8 cellular contexts compared by ENCODE assay signal in genomic region chr11:62842171-62842717, GRCh38. TPM values are rescaled to one million over a fixed set of nuclear protein-coding genes. Genes with fewer than 3 reads are reported as not detected.
A peak's percentile ranks its signal among the peaks of the same experiment; 100 is the strongest.
DNase-seq lines count a peak whose midpoint lies in the region; ATAC-seq and TF ChIP-seq lines count a peak whose summit lies in the region.

No MANE protein-coding gene starts in this region.

- H3K4me1 ChIP-seq in parathyroid adenoma, result peaks cover 8% of the 10 kb centered on the region

- peak; percentile 82 for DNase-seq in NCI-H748 (lab: John Stamatoyannopoulos, UW; ENCODE audit: unreplicated experiment)
- no peak for DNase-seq in NCI-H748 treated with DMSO at 0.1 percent for 48 hours (lab: John Stamatoyannopoulos, UW)
- peak; percentile 61 for DNase-seq in activated CD4-positive, alpha-beta T cell treated with anti-CD3 and anti-CD28 coated beads for 48 hours
- DNase-seq in fibroblast of villous mesenchyme (ENCODE audit: low read depth), result peak; percentile 43
- DNase-seq in HK-2 (ENCODE audit: unreplicated experiment), result no peak

- no peaks in the 10 kb centered on the region for H3K79me2 ChIP-seq in parathyroid adenoma

- peak overlapping the region; percentile 97 for H3K4me2 ChIP-seq in parathyroid adenoma (ENCODE audit: low read length)

- no peaks in the 10 kb centered on the region for H3K9me3 ChIP-seq in parathyroid adenoma (ENCODE audit: control insufficient read depth, low read length)

- peak overlapping the region; percentile 100 for H3K27ac ChIP-seq in parathyroid adenoma

- H3K9ac ChIP-seq in parathyroid adenoma, result peak overlapping the region; percentile 33

- no peak for ATAC-seq in GM21515 (IDR thresholded peaks at IDR 0.05; ENCODE audit: unreplicated experiment)
- no peak for ATAC-seq in HG02571 (IDR thresholded peaks at IDR 0.05; ENCODE audit: unreplicated experiment)

- no peaks in the 10 kb centered on the region for H3K36me3 ChIP-seq in parathyroid adenoma (ENCODE audit: control insufficient read depth, insufficient read depth, low read length)

- peak overlapping the region; percentile 45 for H3K4me3 ChIP-seq in fibroblast of villous mesenchyme (ENCODE audit: low read depth, low read length)
- peak overlapping the region; percentile 86 for H3K4me3 ChIP-seq in parathyroid adenoma (ENCODE audit: low read depth, low read length)

- no peaks in the 10 kb centered on the region for H3K27me3 ChIP-seq in parathyroid adenoma (ENCODE audit: control insufficient read depth, insufficient read depth, low read length)

- TF ChIP-seq CTCF in fibroblast of villous mesenchyme (IDR thresholded peaks at IDR 0.05; ENCODE audit: insufficient read depth, low read depth, low read length), result no peak
- no peak for TF ChIP-seq CTCF in parathyroid adenoma (IDR thresholded peaks at IDR 0.05)

- peak overlapping the region; percentile 95 for H2AFZ ChIP-seq in parathyroid adenoma

RNA-seq across cellular contexts. Expression of gene WDR74, which starts 2.9 kb away (rescaled TPM):
- 36.1 and 39.7 TPM in 2 replicates for total RNA-seq in fibroblast of villous mesenchyme

RNA-seq across cellular contexts. Expression of gene TEX54, which starts 9.6 kb away (rescaled TPM):
- not detected in 2 replicates for total RNA-seq in fibroblast of villous mesenchyme

RNA-seq across cellular contexts. Expression of gene STX5, which starts 10.4 kb away (rescaled TPM):
- total RNA-seq in fibroblast of villous mesenchyme, result 35.1 and 47.5 TPM in 2 replicates

RNA-seq across cellular contexts. Expression of gene NXF1, which starts 37.0 kb away (rescaled TPM):
- total RNA-seq in fibroblast of villous mesenchyme, result 28.3 and 33.2 TPM in 2 replicates

RNA-seq across cellular contexts. Expression of gene SLC3A2, which starts 38.5 kb away (rescaled TPM):
- total RNA-seq in fibroblast of villous mesenchyme, result 117 and 190 TPM in 2 replicates

Comparison
In these comparisons a context has a peak if more than half of its experiments do, and no peak if none do; other contexts are left out.
1. DNase-seq: peak in NCI-H748 (single experiment), activated CD4-positive, alpha-beta T cell treated with anti-CD3 and anti-CD28 coated beads for 48 hours (single experiment) and fibroblast of villous mesenchyme (single experiment); none in NCI-H748 treated with DMSO at 0.1 percent for 48 hours (single experiment) and HK-2 (single experiment).